Comparison of ENCODE assay signal across 1 cellular context in the genomic region with DNA sequence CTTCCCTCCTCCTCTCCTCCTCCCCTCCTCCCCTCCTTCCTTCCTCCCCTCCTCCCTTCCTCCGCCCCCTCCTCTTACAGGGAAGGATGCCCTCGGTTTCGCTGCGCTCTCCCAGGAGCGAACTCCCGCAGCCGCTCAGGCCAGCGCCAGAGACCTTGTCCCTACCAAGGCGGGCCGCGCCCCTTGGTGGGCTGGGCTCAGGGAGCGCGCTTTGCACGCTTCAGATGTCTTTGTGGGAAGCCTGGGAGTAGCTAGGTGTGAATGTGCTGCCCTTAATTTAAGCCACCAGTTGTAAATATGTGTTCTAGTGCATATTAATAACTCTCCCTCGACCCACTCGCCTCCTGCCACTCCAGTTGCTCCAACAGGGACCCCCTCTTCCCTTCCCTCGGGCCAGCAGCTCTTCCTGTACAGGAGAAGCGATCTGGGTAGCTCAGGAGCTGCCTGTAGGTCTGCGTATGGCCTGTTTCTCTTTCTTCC.
TF ChIP-seq lines count a peak whose summit lies in the region.

No MANE protein-coding gene starts in this region.

TF ChIP-seq in HEK293, 187 proteins besides CTCF, POLR2A, EP300 and RAD21 (continued from another document):
- TF ChIP-seq SP3 (tag by site-specific recombination; IDR thresholded peaks at IDR 0.05) (peak; percentile 5; the same call in 1 of the 2 replicates), YY1 (tag by site-specific recombination; IDR thresholded peaks at IDR 0.05) (no peak), KLF9 (tag by site-specific recombination; IDR thresholded peaks at IDR 0.05; ENCODE audit: low read depth) (peak; percentile 49), MEIS1 (CRISPR knock-in tag; IDR thresholded peaks at IDR 0.05; ENCODE audit: borderline replicate concordance) (no peak), MYNN (tag by site-specific recombination; IDR thresholded peaks at IDR 0.05; ENCODE audit: borderline replicate concordance) (no peak), ZNF335 (tag by site-specific recombination; conservative IDR thresholded peaks at IDR 0.05) (no peak), IKZF3 (tag by site-specific recombination; IDR thresholded peaks at IDR 0.05) (0 out of 2 replicates have a peak, but pooled peaks have one; percentile 13), ZNF76 (tag by site-specific recombination; IDR thresholded peaks at IDR 0.05; ENCODE audit: borderline replicate concordance, low read depth) (0 out of 2 replicates have a peak, but pooled peaks have one; percentile 14), ZNF169 (tag by site-specific recombination; IDR thresholded peaks at IDR 0.05) (no peak), ZNF302 (tag by site-specific recombination; IDR thresholded peaks at IDR 0.05; ENCODE audit: low read depth) (no peak), SP2 (tag by site-specific recombination; IDR thresholded peaks at IDR 0.05) (peak; percentile 55), ZNF707 (tag by site-specific recombination; IDR thresholded peaks at IDR 0.05) (no peak), ZNF366 (tag by site-specific recombination; conservative IDR thresholded peaks at IDR 0.05) (peak; percentile 28; the same call in 1 of the 2 replicates)
- TF ChIP-seq, protein P1, sequence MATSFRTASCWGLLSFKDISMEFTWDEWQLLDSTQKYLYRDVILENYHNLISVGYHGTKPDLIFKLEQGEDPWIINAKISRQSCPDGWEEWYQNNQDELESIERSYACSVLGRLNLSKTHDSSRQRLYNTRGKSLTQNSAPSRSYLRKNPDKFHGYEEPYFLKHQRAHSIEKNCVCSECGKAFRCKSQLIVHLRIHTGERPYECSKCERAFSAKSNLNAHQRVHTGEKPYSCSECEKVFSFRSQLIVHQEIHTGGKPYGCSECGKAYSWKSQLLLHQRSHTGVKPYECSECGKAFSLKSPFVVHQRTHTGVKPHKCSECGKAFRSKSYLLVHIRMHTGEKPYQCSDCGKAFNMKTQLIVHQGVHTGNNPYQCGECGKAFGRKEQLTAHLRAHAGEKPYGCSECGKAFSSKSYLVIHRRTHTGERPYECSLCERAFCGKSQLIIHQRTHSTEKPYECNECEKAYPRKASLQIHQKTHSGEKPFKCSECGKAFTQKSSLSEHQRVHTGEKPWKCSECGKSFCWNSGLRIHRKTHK (tag by site-specific recombination; IDR thresholded peaks at IDR 0.05) = no peak
- TF ChIP-seq, protein P2, sequence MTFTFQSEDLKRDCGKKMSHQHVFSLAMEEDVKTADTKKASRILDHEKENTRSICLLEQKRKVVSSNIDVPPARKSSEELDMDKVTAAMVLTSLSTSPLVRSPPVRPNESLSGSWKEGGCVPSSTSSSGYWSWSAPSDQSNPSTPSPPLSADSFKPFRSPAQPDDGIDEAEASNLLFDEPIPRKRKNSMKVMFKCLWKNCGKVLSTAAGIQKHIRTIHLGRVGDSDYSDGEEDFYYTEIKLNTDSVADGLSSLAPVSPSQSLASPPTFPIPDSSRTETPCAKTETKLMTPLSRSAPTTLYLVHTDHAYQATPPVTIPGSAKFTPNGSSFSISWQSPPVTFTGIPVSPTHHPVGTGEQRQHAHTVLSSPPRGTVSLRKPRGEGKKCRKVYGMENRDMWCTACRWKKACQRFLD (tag by site-specific recombination; IDR thresholded peaks at IDR 0.05) = no peak
- TF ChIP-seq, protein P3, sequence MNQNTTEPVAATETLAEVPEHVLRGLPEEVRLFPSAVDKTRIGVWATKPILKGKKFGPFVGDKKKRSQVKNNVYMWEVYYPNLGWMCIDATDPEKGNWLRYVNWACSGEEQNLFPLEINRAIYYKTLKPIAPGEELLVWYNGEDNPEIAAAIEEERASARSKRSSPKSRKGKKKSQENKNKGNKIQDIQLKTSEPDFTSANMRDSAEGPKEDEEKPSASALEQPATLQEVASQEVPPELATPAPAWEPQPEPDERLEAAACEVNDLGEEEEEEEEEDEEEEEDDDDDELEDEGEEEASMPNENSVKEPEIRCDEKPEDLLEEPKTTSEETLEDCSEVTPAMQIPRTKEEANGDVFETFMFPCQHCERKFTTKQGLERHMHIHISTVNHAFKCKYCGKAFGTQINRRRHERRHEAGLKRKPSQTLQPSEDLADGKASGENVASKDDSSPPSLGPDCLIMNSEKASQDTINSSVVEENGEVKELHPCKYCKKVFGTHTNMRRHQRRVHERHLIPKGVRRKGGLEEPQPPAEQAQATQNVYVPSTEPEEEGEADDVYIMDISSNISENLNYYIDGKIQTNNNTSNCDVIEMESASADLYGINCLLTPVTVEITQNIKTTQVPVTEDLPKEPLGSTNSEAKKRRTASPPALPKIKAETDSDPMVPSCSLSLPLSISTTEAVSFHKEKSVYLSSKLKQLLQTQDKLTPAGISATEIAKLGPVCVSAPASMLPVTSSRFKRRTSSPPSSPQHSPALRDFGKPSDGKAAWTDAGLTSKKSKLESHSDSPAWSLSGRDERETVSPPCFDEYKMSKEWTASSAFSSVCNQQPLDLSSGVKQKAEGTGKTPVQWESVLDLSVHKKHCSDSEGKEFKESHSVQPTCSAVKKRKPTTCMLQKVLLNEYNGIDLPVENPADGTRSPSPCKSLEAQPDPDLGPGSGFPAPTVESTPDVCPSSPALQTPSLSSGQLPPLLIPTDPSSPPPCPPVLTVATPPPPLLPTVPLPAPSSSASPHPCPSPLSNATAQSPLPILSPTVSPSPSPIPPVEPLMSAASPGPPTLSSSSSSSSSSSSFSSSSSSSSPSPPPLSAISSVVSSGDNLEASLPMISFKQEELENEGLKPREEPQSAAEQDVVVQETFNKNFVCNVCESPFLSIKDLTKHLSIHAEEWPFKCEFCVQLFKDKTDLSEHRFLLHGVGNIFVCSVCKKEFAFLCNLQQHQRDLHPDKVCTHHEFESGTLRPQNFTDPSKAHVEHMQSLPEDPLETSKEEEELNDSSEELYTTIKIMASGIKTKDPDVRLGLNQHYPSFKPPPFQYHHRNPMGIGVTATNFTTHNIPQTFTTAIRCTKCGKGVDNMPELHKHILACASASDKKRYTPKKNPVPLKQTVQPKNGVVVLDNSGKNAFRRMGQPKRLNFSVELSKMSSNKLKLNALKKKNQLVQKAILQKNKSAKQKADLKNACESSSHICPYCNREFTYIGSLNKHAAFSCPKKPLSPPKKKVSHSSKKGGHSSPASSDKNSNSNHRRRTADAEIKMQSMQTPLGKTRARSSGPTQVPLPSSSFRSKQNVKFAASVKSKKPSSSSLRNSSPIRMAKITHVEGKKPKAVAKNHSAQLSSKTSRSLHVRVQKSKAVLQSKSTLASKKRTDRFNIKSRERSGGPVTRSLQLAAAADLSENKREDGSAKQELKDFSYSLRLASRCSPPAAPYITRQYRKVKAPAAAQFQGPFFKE (tag by site-specific recombination; IDR thresholded peaks at IDR 0.05; ENCODE audit: borderline replicate concordance) = no peak
- TF ChIP-seq, protein P4, sequence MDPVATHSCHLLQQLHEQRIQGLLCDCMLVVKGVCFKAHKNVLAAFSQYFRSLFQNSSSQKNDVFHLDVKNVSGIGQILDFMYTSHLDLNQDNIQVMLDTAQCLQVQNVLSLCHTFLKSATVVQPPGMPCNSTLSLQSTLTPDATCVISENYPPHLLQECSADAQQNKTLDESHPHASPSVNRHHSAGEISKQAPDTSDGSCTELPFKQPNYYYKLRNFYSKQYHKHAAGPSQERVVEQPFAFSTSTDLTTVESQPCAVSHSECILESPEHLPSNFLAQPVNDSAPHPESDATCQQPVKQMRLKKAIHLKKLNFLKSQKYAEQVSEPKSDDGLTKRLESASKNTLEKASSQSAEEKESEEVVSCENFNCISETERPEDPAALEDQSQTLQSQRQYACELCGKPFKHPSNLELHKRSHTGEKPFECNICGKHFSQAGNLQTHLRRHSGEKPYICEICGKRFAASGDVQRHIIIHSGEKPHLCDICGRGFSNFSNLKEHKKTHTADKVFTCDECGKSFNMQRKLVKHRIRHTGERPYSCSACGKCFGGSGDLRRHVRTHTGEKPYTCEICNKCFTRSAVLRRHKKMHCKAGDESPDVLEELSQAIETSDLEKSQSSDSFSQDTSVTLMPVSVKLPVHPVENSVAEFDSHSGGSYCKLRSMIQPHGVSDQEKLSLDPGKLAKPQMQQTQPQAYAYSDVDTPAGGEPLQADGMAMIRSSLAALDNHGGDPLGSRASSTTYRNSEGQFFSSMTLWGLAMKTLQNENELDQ (tag by site-specific recombination; IDR thresholded peaks at IDR 0.05; ENCODE audit: low read depth) = no peak
- TF ChIP-seq, protein P5, sequence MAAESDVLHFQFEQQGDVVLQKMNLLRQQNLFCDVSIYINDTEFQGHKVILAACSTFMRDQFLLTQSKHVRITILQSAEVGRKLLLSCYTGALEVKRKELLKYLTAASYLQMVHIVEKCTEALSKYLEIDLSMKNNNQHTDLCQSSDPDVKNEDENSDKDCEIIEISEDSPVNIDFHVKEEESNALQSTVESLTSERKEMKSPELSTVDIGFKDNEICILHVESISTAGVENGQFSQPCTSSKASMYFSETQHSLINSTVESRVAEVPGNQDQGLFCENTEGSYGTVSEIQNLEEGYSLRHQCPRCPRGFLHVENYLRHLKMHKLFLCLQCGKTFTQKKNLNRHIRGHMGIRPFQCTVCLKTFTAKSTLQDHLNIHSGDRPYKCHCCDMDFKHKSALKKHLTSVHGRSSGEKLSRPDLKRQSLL (tag by site-specific recombination; IDR thresholded peaks at IDR 0.05) = no peak
- TF ChIP-seq, protein P6, sequence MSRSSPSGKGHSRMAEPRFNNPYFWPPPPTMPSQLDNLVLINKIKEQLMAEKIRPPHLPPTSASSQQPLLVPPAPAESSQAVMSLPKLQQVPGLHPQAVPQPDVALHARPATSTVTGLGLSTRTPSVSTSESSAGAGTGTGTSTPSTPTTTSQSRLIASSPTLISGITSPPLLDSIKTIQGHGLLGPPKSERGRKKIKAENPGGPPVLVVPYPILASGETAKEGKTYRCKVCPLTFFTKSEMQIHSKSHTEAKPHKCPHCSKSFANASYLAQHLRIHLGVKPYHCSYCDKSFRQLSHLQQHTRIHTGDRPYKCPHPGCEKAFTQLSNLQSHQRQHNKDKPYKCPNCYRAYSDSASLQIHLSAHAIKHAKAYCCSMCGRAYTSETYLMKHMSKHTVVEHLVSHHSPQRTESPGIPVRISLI (tag by site-specific recombination; IDR thresholded peaks at IDR 0.05) = no peak
